Comparison of ENCODE assay signal across 9 cellular contexts in genomic region chrX:7133036-7133412, GRCh38. TPM values are rescaled to one million over a fixed set of nuclear protein-coding genes. Genes with fewer than 3 reads are reported as not detected.
A peak's percentile ranks its signal among the peaks of the same experiment; 100 is the strongest.
DNase-seq lines count a peak whose midpoint lies in the region; ATAC-seq, FAIRE-seq and TF ChIP-seq lines count a peak whose summit lies in the region.
"Had no signal": no experiment of that assay in that cellular context is flagged by ENCODE, and none has a peak within 500 bp of the region (broad histone marks: within the 10 kb centered on the region; RNA-seq: fewer than 3 reads in every experiment).

No MANE protein-coding gene starts in this region.

- peak; percentile 11 for ATAC-seq in GM19438 (IDR thresholded peaks at IDR 0.05; ENCODE audit: low read depth, unreplicated experiment)

- H3K4me1 ChIP-seq in Karpas-422 (ENCODE audit: low read length) (peaks cover 51% of the 10 kb centered on the region), esophagus squamous epithelium (peaks cover 2 to 21% (median 15%) of the 10 kb centered on the region in 3 donors), prostate gland (replicated peaks) (no peaks in the 10 kb centered on the region)

- peak overlapping the region; percentile 54 for H3K9ac ChIP-seq in Karpas-422 (ENCODE audit: low read length)

- H4K20me1 ChIP-seq in Karpas-422 (ENCODE audit: insufficient read depth, low read depth, low read length) = no peaks in the 10 kb centered on the region

- H3K27ac ChIP-seq in Karpas-422 (ENCODE audit: low read length) = peak overlapping the region; percentile 81
- H3K27ac ChIP-seq in esophagus squamous epithelium = peak overlapping the region; percentile 43 to 67 (median 50)
- peak overlapping the region; percentile 33 to 66 for H3K27ac ChIP-seq in prostate gland
- H3K27ac ChIP-seq: thoracic aorta had no signal

- no peaks in the 10 kb centered on the region for H3K9me2 ChIP-seq in Karpas-422 (replicated peaks; ENCODE audit: insufficient read depth, low read length)

- H3K79me2 ChIP-seq in Karpas-422 (ENCODE audit: low read length) = peaks cover 94% of the 10 kb centered on the region

- FAIRE-seq in GM12892 (lab: Jason Lieb, UNC) = no peak

- TF ChIP-seq CTCF in esophagus squamous epithelium (IDR thresholded peaks at IDR 0.05) = no peak
- no peak for TF ChIP-seq CTCF in prostate gland (IDR thresholded peaks at IDR 0.05)

- TF ChIP-seq POLR2A in esophagus squamous epithelium (IDR thresholded peaks at IDR 0.05) = no peak
- TF ChIP-seq POLR2A in prostate gland (IDR thresholded peaks at IDR 0.05) = no peak
- TF ChIP-seq POLR2A in GM12892 (IDR thresholded peaks at IDR 0.05; ENCODE audit: low read depth, low read length) = no peak

- H3K27me3 ChIP-seq in Karpas-422 (ENCODE audit: low read length) = no peaks in the 10 kb centered on the region
- no peaks in the 10 kb centered on the region for H3K27me3 ChIP-seq in esophagus squamous epithelium
- no peaks in the 10 kb centered on the region for H3K27me3 ChIP-seq in prostate gland (replicated peaks; ENCODE audit: insufficient read depth)

- H3K4me3 ChIP-seq in Karpas-422 (ENCODE audit: low read length) (no peak overlapping the region), esophagus squamous epithelium (no peak overlapping the region), prostate gland (no peak overlapping the region)
- H3K4me3 ChIP-seq: thoracic aorta had no signal

- intact Hi-C loops in esophagus squamous epithelium (cut with DNase I) = no loop called here
- intact Hi-C loops in prostate gland (cut with DNase I) = no loop called here

- H3K9me3 ChIP-seq in Karpas-422 (ENCODE audit: low read length) = no peaks in the 10 kb centered on the region
- no peaks in the 10 kb centered on the region for H3K9me3 ChIP-seq in esophagus squamous epithelium
- no peaks in the 10 kb centered on the region for H3K9me3 ChIP-seq in prostate gland
- H3K9me3 ChIP-seq: thoracic aorta had no signal

- no peak overlapping the region for H2AFZ ChIP-seq in Karpas-422 (ENCODE audit: low read length)

- H3K4me2 ChIP-seq in Karpas-422 (ENCODE audit: low read depth, low read length, poor library complexity, severe bottlenecking) = peak overlapping the region; percentile 51

- 47 to 48% methylated on average over 3 to 7 of the region's 7 CpGs for WGBS in esophagus squamous epithelium, 2 donors
- WGBS in prostate gland = 51% methylated on average over 4 of the region's 7 CpGs

- DNase-seq in Karpas-422 (no peak), esophagus squamous epithelium (lab: John Stamatoyannopoulos, UW) (no peak), prostate gland (ENCODE audit: low spot score) (no peak), GM12892 (ENCODE audit: insufficient read length) (no peak), COLO829 (ENCODE audit: low spot score) (no peak), SHP77 treated with DMSO at 0.1 percent for 48 hours (lab: John Stamatoyannopoulos, UW) (no peak), NOMO-1 (lab: John Stamatoyannopoulos, UW; ENCODE audit: unreplicated experiment in 2 of 2) (no peak)

- no peaks in the 10 kb centered on the region for H3K36me3 ChIP-seq in Karpas-422 (ENCODE audit: insufficient read depth, low read length)
- no peaks in the 10 kb centered on the region for H3K36me3 ChIP-seq in esophagus squamous epithelium
- H3K36me3 ChIP-seq in prostate gland = no peaks in the 10 kb centered on the region
- H3K36me3 ChIP-seq: thoracic aorta had no signal

RNA-seq across cellular contexts. Expression of gene STS, which starts 14.5 kb away (rescaled TPM):
- total RNA-seq in Karpas-422 (2014; rRNA removed; shearing (Covaris generic); ENCODE audit: low replicate concordance) = 15.6 and 28.5 TPM in 2 replicates
- 1 to 10 TPM; 1.5 to 4.8 (median 2.3) TPM for total RNA-seq in esophagus squamous epithelium
- 1 to 10 TPM; 9.8 to 10.0 TPM for total RNA-seq in prostate gland
- polyA plus RNA-seq in GM12892 (2012; ENCODE audit: missing spikeins) = 14.9 TPM

RNA-seq across cellular contexts. Expression of gene PUDP, which starts 14.9 kb away (rescaled TPM):
- 36.8 and 41.2 TPM in 2 replicates for total RNA-seq in Karpas-422 (2014; rRNA removed; shearing (Covaris generic); ENCODE audit: low replicate concordance)
- total RNA-seq in esophagus squamous epithelium (10 to 100 TPM; 10.4 to 16.6 (median 11.5) TPM), prostate gland (10 to 100 TPM; 14.8 to 17.6 TPM)
- 51.7 TPM for polyA plus RNA-seq in GM12892 (2012; ENCODE audit: missing spikeins)
